15 cellular contexts compared by ENCODE assay signal in genomic region chr12:85390281-85390680, GRCh38.
DNase-seq lines count a peak whose midpoint lies in the region; FAIRE-seq and TF ChIP-seq lines count a peak whose summit lies in the region.
"Had no signal": no experiment of that assay in that cellular context is flagged by ENCODE, and none has a peak within 500 bp of the region (broad histone marks: within the 10 kb centered on the region; RNA-seq: fewer than 3 reads in every experiment).

No MANE protein-coding gene starts in this region.

- no peaks in the 10 kb centered on the region for H3K9me3 ChIP-seq in endothelial cell of umbilical vein (replicated peaks; ENCODE audit: control insufficient read depth, insufficient read depth, low read length)
- no peaks in the 10 kb centered on the region for H3K9me3 ChIP-seq in thyroid gland
- H3K9me3 ChIP-seq: BLaER1 treated with 17β-estradiol and CSF1 and Interleukin-3, amounts not matched to agents 10 nM and 100 nM; HAP-1 had no signal

- H3K9me1 ChIP-seq in endothelial cell of umbilical vein (replicated peaks; ENCODE audit: control insufficient read depth, extremely low read depth, insufficient read depth, low read length), result no peaks in the 10 kb centered on the region

- no peak for TF ChIP-seq CTCF in endothelial cell of umbilical vein (IDR thresholded peaks at IDR 0.05; ENCODE audit: extremely low read depth in 1 of 2, insufficient read depth in 1 of 2, low read depth in 1 of 2, low read length in 2 of 2)
- no peak for TF ChIP-seq CTCF in thyroid gland (IDR thresholded peaks at IDR 0.05)

- H3K27me3 ChIP-seq in endothelial cell of umbilical vein (ENCODE audit: control insufficient read depth in 2 of 2, insufficient read depth in 2 of 2, low read length in 2 of 2) (no peaks in the 10 kb centered on the region), thyroid gland (no peaks in the 10 kb centered on the region)
- H3K27me3 ChIP-seq: BLaER1 treated with 17β-estradiol and CSF1 and Interleukin-3, amounts not matched to agents 10 nM and 100 nM had no signal

- H3K4me3 ChIP-seq in endothelial cell of umbilical vein (replicated peaks in 1 of 3; ENCODE audit: insufficient read depth in 1 of 3, low read depth in 1 of 3, low read length in 3 of 3), result no peak overlapping the region
- no peak overlapping the region for H3K4me3 ChIP-seq in thyroid gland (replicated peaks in 1 of 3)
- H3K4me3 ChIP-seq: BLaER1 treated with 17β-estradiol and CSF1 and Interleukin-3, amounts not matched to agents 10 nM and 100 nM; HAP-1 had no signal

- no TSS peak for BruUV-seq in endothelial cell of umbilical vein (replicated peaks; lab: Mats Ljungman, UMichigan)

- POLR2A ChIA-PET in endothelial cell of umbilical vein (lab: Charles Lee), result no interaction called here

- H3K27ac ChIP-seq in endothelial cell of umbilical vein (ENCODE audit: insufficient read depth, low read depth, low read length) (no peak overlapping the region), thyroid gland (no peak overlapping the region)
- H3K27ac ChIP-seq: BLaER1 treated with 17β-estradiol and CSF1 and Interleukin-3, amounts not matched to agents 10 nM and 100 nM; HL-60 had no signal

- H3K36me3 ChIP-seq in endothelial cell of umbilical vein (ENCODE audit: control insufficient read depth in 2 of 2, extremely low read depth in 1 of 2, insufficient read depth in 2 of 2, low read length in 2 of 2) (no peaks in the 10 kb centered on the region), thyroid gland (no peaks in the 10 kb centered on the region)
- H3K36me3 ChIP-seq: BLaER1 treated with 17β-estradiol and CSF1 and Interleukin-3, amounts not matched to agents 10 nM and 100 nM; HAP-1 had no signal

- H2AFZ ChIP-seq in endothelial cell of umbilical vein (ENCODE audit: low read depth, low read length), result no peak overlapping the region

- no peaks in the 10 kb centered on the region for H3K79me2 ChIP-seq in endothelial cell of umbilical vein (ENCODE audit: control insufficient read depth, insufficient read depth, low read length)

- dilution Hi-C loops in endothelial cell of umbilical vein (cut with MboI; ENCODE audit: extremely low pct_ligation_motif_present, low sequenced_read_pairs), result no loop called here

- no peak overlapping the region for H3K9ac ChIP-seq in endothelial cell of umbilical vein (replicated peaks; ENCODE audit: extremely low read depth, insufficient read depth, low read length)
- H3K9ac ChIP-seq: BLaER1 treated with 17β-estradiol and CSF1 and Interleukin-3, amounts not matched to agents 10 nM and 100 nM had no signal

- TF ChIP-seq POLR2A in endothelial cell of umbilical vein (IDR thresholded peaks at IDR 0.05; ENCODE audit: low read depth, low read length) (no peak), thyroid gland (IDR thresholded peaks at IDR 0.05) (no peak)

- intact Hi-C loops in endothelial cell of umbilical vein (cut with micrococcal nuclease), result no loop called here
- intact Hi-C loops in thyroid gland (cut with DNase I), result no loop called here

- FAIRE-seq in endothelial cell of umbilical vein (lab: Jason Lieb, UNC), result no peak
- FAIRE-seq: H1 had no signal

- H4K20me1 ChIP-seq in endothelial cell of umbilical vein (replicated peaks; ENCODE audit: control insufficient read depth, extremely low read depth, insufficient read depth, low read length), result no peaks in the 10 kb centered on the region
- H4K20me1 ChIP-seq: BLaER1 treated with 17β-estradiol and CSF1 and Interleukin-3, amounts not matched to agents 10 nM and 100 nM had no signal

- CTCF ChIA-PET in endothelial cell of umbilical vein (lab: Charles Lee), result no interaction called here

- H3K4me1 ChIP-seq in endothelial cell of umbilical vein (ENCODE audit: control insufficient read depth, extremely low read depth, insufficient read depth, low read length), result no peaks in the 10 kb centered on the region
- no peaks in the 10 kb centered on the region for H3K4me1 ChIP-seq in thyroid gland

- H3K4me2 ChIP-seq in endothelial cell of umbilical vein (ENCODE audit: insufficient read depth, low read length), result no peak overlapping the region
- H3K4me2 ChIP-seq: BLaER1 treated with 17β-estradiol and CSF1 and Interleukin-3, amounts not matched to agents 10 nM and 100 nM had no signal

- peak; percentile 4 for DNase-seq in COR-L47 (lab: John Stamatoyannopoulos, UW)
- DNase-seq in NCI-H2029 treated with DMSO at 0.1 percent for 48 hours (lab: John Stamatoyannopoulos, UW), result peak; percentile 42
- peak; percentile 20 for DNase-seq in NCI-H69 (lab: John Stamatoyannopoulos, UW)
- DNase-seq in endothelial cell of umbilical vein (ENCODE audit: low read depth, low spot score), result peak; percentile 75
- DNase-seq in cortex of kidney (lab: John Stamatoyannopoulos, UW), result no peak
- DNase-seq in stimulated activated naive CD4-positive, alpha-beta T cell treated with Interleukin-2 at 50 U/mL for 16 hours (lab: John Stamatoyannopoulos, UW), result no peak
- no peak for DNase-seq in thyroid gland
- DNase-seq: ACHN; Calu3; CD4-positive, CD25-positive, alpha-beta regulatory T cell; DMS 273 treated with DMSO at 0.1 percent for 48 hours had no signal

- 27 to 50% methylated on average over 1 of the region's 1 CpG for WGBS in thyroid gland, 2 donors

TF ChIP-seq in endothelial cell of umbilical vein, 7 proteins besides CTCF, POLR2A, EP300 and RAD21:
- TF ChIP-seq EZH2 (IDR thresholded peaks at IDR 0.05; ENCODE audit: borderline replicate concordance, low read depth, low read length, severe bottlenecking) (no peak), JUN (IDR thresholded peaks at IDR 0.05; ENCODE audit: borderline replicate concordance, insufficient read depth, insufficient read length, low read depth) (no peak), MAX (IDR thresholded peaks at IDR 0.05; ENCODE audit: insufficient read depth, insufficient read length) (no peak), GATA2 (IDR thresholded peaks at IDR 0.05; ENCODE audit: insufficient read depth, insufficient read length, low read depth, low read length) (no peak), FOS (IDR thresholded peaks at IDR 0.05; ENCODE audit: borderline replicate concordance, insufficient read depth, low read length) (no peak), POLR2AphosphoS5 (IDR thresholded peaks at IDR 0.05; ENCODE audit: insufficient read depth, low read depth, low read length) (no peak), MYC (IDR thresholded peaks at IDR 0.05; ENCODE audit: low read depth, low read length) (no peak)

Comparison
In these comparisons a context has a peak if more than half of its experiments do, and no peak if none do; other contexts are left out.
1. DNase-seq: peak in COR-L47 (single experiment), NCI-H2029 treated with DMSO at 0.1 percent for 48 hours (single experiment), NCI-H69 (single experiment) and endothelial cell of umbilical vein (single experiment); none in cortex of kidney (single experiment), stimulated activated naive CD4-positive, alpha-beta T cell treated with Interleukin-2 at 50 U/mL for 16 hours (single experiment) and thyroid gland (0 of 2).